Comparison of ENCODE assay signal across 10 cellular contexts in genomic region chrX:14496674-14497073, GRCh38. TPM values are rescaled to one million over a fixed set of nuclear protein-coding genes. Genes with fewer than 3 reads are reported as not detected.
DNase-seq lines count a peak whose midpoint lies in the region; ATAC-seq, FAIRE-seq and TF ChIP-seq lines count a peak whose summit lies in the region.
"Had no signal": no experiment of that assay in that cellular context is flagged by ENCODE, and none has a peak within 500 bp of the region (broad histone marks: within the 10 kb centered on the region; RNA-seq: fewer than 3 reads in every experiment).

No MANE protein-coding gene starts in this region.

- no peak for DNase-seq in activated T-cell treated with anti-CD3 and anti-CD28 coated beads, Interleukin-2, amount 50 U/mL, for 72 hours
- DNase-seq in omental fat pad (ENCODE audit: low spot score) (no peak), H54 (ENCODE audit: insufficient read length, low spot score) (no peak), midbrain (lab: John Stamatoyannopoulos, UW) (no peak), posterior cingulate gyrus (no peak)
- DNase-seq: H7, SHP77 had no signal

- ATAC-seq in GM18508 (IDR thresholded peaks at IDR 0.05; ENCODE audit: insufficient read depth, unreplicated experiment) (peak; percentile 15), HG02571 (IDR thresholded peaks at IDR 0.05; ENCODE audit: unreplicated experiment) (peak; percentile 12), omental fat pad (ENCODE audit: low FRiP score) (peak; percentile 48), HG03025 (IDR thresholded peaks at IDR 0.05; ENCODE audit: low FRiP score, unreplicated experiment) (no peak)
- ATAC-seq in activated T-cell treated with anti-CD3 and anti-CD28 coated beads, Interleukin-2, amount 50 U/mL, for 72 hours (replicated peaks in 1 of 2) = peak in 1 of 2 donors; percentile 14

- TF ChIP-seq POLR2A in H54 (IDR thresholded peaks at IDR 0.05; ENCODE audit: low read depth, low read length) = no peak

- no peak for FAIRE-seq in H54 (lab: Jason Lieb, UNC)

- H3K9me3 Mint-ChIP-seq in activated T-cell treated with anti-CD3 and anti-CD28 coated beads, Interleukin-2, amount 50 U/mL, for 72 hours = no peaks in the 10 kb centered on the region

- H3K4me1 Mint-ChIP-seq in activated T-cell treated with anti-CD3 and anti-CD28 coated beads, Interleukin-2, amount 50 U/mL, for 72 hours (ENCODE audit: low read depth) = peaks cover 14% of the 10 kb centered on the region

- H3K36me3 Mint-ChIP-seq in activated T-cell treated with anti-CD3 and anti-CD28 coated beads, Interleukin-2, amount 50 U/mL, for 72 hours (ENCODE audit: insufficient read depth in 2 of 2) = no peaks in the 10 kb centered on the region

- no peak for TF ChIP-seq CTCF in omental fat pad (IDR thresholded peaks at IDR 0.05)

- H3K27me3 Mint-ChIP-seq in activated T-cell treated with anti-CD3 and anti-CD28 coated beads, Interleukin-2, amount 50 U/mL, for 72 hours (ENCODE audit: low read depth) = peaks cover 8% of the 10 kb centered on the region

- intact Hi-C loops in posterior cingulate gyrus (cut with DNase I) = no loop called here

- peak overlapping the region; percentile 91 for H3K27ac Mint-ChIP-seq in activated T-cell treated with anti-CD3 and anti-CD28 coated beads, Interleukin-2, amount 50 U/mL, for 72 hours

- peak overlapping the region; percentile 60 to 87 for H3K4me3 Mint-ChIP-seq in activated T-cell treated with anti-CD3 and anti-CD28 coated beads, Interleukin-2, amount 50 U/mL, for 72 hours

RNA-seq across cellular contexts. Expression of gene GLRA2, which starts 32.7 kb away (rescaled TPM):
- total RNA-seq in activated T-cell treated with anti-CD3 and anti-CD28 coated beads, Interleukin-2, amount 50 U/mL, for 72 hours = not detected
- total RNA-seq in omental fat pad = not detected
- total RNA-seq: H7 had no signal
